ENCODE assay signal across 28 cellular contexts in the genomic region with DNA sequence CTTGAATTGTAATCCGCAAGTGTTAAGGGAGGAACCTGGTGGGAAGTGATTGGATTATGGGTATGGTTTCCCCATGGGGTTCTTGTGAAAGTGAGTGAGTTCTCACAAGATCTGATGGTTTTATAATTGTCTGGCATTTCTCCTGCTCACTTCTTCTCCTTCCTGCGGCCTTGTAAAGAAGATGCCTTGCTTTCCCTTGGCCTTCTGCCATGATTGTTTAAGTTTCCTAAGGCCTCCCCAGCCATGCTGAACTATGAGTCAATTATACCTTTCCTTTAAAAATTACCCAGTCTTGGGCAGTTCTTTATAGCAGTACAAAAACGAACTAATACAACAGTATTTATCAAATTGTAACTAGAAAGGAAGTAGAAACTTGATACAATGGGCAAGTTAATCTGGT.
"Had no signal": no experiment of that assay in that cellular context is flagged by ENCODE, and none has a peak within 500 bp of the region (broad histone marks: within the 10 kb centered on the region; RNA-seq: fewer than 3 reads in every experiment).

No MANE protein-coding gene starts in this region.

- H3K4me3 Mint-ChIP-seq: endodermal cell; mesothelial cell of epicardium; naive B cell; natural killer cell treated with Interleukin-12 subunit alpha and Interleukin-12 subunit beta and Interleukin-15 and Interleukin-18, amount 100 ng/mL, for 72 hours; neural crest cell; stimulated activated effector memory CD8-positive, alpha-beta T cell treated with anti-CD3 and anti-CD28 coated beads, Interleukin-12 subunit alpha, Interleukin-12 subunit beta, amount 100 ng/mL, for 72 hours; type B pancreatic cell had no signal

- H3K4me1 Mint-ChIP-seq: mesothelial cell of epicardium; neural crest cell; stimulated activated effector memory CD8-positive, alpha-beta T cell treated with anti-CD3 and anti-CD28 coated beads, Interleukin-12 subunit alpha, Interleukin-12 subunit beta, amount 100 ng/mL, for 72 hours had no signal

- H3K9me3 Mint-ChIP-seq: natural killer cell treated with Interleukin-12 subunit alpha and Interleukin-12 subunit beta and Interleukin-15 and Interleukin-18, amount 100 ng/mL, for 72 hours; stimulated activated effector memory CD8-positive, alpha-beta T cell treated with anti-CD3 and anti-CD28 coated beads, Interleukin-12 subunit alpha, Interleukin-12 subunit beta, amount 100 ng/mL, for 72 hours had no signal

- FAIRE-seq: islet of Langerhans, pancreas had no signal

- DNase-seq: cortex of kidney; dorsolateral prefrontal cortex; effector CD4-positive, alpha-beta T cell; endodermal cell; erythroblast; esophagus squamous epithelium; foreskin melanocyte; left cardiac atrium; mesenchymal stem cell; mucosa of descending colon; naive B cell; pancreas; right cardiac atrium; sigmoid colon; stimulated activated CD4-positive, alpha-beta T cell treated with anti-CD3 and anti-CD28 coated beads, Interleukin-2, amount 100 ng/mL, for 24 hours; stimulated activated CD4-positive, alpha-beta T cell treated with anti-CD3 and anti-CD28 coated beads, Interleukin-4, amount 100 ng/mL, for 24 hours; stimulated activated naive CD8-positive, alpha-beta T cell treated with anti-CD3 and anti-CD28 coated beads, Interleukin-15, Interleukin-2, amounts not matched to agents 100 U/mL and 50 U/mL, for 24 hours; substantia nigra; testis; tibial artery had no signal

- ATAC-seq: left cardiac atrium; left lung; mucosa of descending colon; natural killer cell treated with Interleukin-12 subunit alpha and Interleukin-12 subunit beta and Interleukin-15 and Interleukin-18, amount 100 ng/mL, for 72 hours; pancreas; right cardiac atrium; stimulated activated effector memory CD8-positive, alpha-beta T cell treated with anti-CD3 and anti-CD28 coated beads, Interleukin-12 subunit alpha, Interleukin-12 subunit beta, amount 100 ng/mL, for 72 hours; stimulated activated naive CD8-positive, alpha-beta T cell treated with anti-CD3 and anti-CD28 coated beads, Interleukin-15, Interleukin-2, amounts not matched to agents 100 U/mL and 50 U/mL, for 24 hours had no signal

- H3K27ac Mint-ChIP-seq: endodermal cell; mesothelial cell of epicardium; natural killer cell treated with Interleukin-12 subunit alpha and Interleukin-12 subunit beta and Interleukin-15 and Interleukin-18, amount 100 ng/mL, for 72 hours; stimulated activated effector memory CD8-positive, alpha-beta T cell treated with anti-CD3 and anti-CD28 coated beads, Interleukin-12 subunit alpha, Interleukin-12 subunit beta, amount 100 ng/mL, for 72 hours; type B pancreatic cell had no signal

- H3K4me3 ChIP-seq: dorsolateral prefrontal cortex, esophagus squamous epithelium, left lung, mucosa of descending colon, pancreas, sigmoid colon, testis, tibial artery had no signal

- H3K27me3 ChIP-seq: dorsolateral prefrontal cortex, esophagus squamous epithelium, left lung, neutrophil, pancreas, sigmoid colon, testis, tibial artery had no signal

- H3K9me3 ChIP-seq: neutrophil, pancreas, testis had no signal

- H3K4me1 ChIP-seq: esophagus squamous epithelium, left lung, sigmoid colon, testis, tibial artery had no signal

- H3K27me3 Mint-ChIP-seq: naive B cell; natural killer cell treated with Interleukin-12 subunit alpha and Interleukin-12 subunit beta and Interleukin-15 and Interleukin-18, amount 100 ng/mL, for 72 hours; type B pancreatic cell had no signal
